In the genomic region with DNA sequence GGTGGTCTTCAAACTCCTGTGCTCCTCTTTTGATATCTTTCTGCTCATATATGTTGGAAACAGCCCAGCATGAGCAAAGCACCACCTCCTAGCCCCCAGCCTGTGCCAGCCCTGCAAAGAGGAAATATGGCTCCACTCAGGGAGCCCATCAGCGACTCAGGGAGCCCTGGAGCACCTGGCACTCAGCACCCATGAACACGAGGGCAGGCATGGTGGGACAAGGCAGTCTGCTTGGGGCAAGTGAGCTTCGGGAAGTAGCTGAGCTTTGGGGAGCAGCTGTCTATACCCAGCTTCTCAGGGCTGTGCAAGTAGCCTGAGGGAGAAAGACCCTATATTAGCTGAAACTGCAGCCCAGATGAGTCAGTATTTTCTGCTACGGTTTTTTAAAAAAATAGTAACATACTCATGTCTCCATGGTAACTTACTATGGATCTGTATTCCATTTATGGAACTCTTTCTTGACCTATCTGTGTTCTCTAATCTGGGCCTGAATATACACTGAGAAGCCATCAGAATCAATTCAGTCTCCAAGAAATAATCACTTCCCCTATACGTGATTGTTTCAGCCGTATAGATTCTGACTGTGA, we compare ENCODE assay signal across 10 cellular contexts. TPM values are rescaled to one million over a fixed set of nuclear protein-coding genes. Genes with fewer than 3 reads are reported as not detected.
A peak's percentile ranks its signal among the peaks of the same experiment; 100 is the strongest.
DNase-seq lines count a peak whose midpoint lies in the region; ATAC-seq, FAIRE-seq and TF ChIP-seq lines count a peak whose summit lies in the region.
"Had no signal": no experiment of that assay in that cellular context is flagged by ENCODE, and none has a peak within 500 bp of the region (broad histone marks: within the 10 kb centered on the region; RNA-seq: fewer than 3 reads in every experiment).

No MANE protein-coding gene starts in this region.

- no peak for TF ChIP-seq POLR2A in esophagus muscularis mucosa (IDR thresholded peaks at IDR 0.05; ENCODE audit: low read depth)

- no peak for FAIRE-seq in small intestine (lab: Jason Lieb, UNC)

- H3K27ac ChIP-seq in esophagus muscularis mucosa (replicated peaks in 1 of 4) (peak overlapping the region in 3 of 4 donors; percentile 95 to 99 (median 96)), small intestine (ENCODE audit: low read depth in 1 of 2, low read length in 1 of 2) (peak overlapping the region; percentile 95 to 100)
- H3K27ac ChIP-seq: WERI-Rb-1 had no signal

- ATAC-seq in WTC11 (no peak), HG02610 (IDR thresholded peaks at IDR 0.05; ENCODE audit: unreplicated experiment) (no peak), GM19397 (IDR thresholded peaks at IDR 0.05; ENCODE audit: unreplicated experiment) (no peak)

- no peak overlapping the region for H3K27ac Mint-ChIP-seq in WTC11

- TF ChIP-seq CTCF in WTC11 (IDR thresholded peaks at IDR 0.05) (no peak), esophagus muscularis mucosa (IDR thresholded peaks at IDR 0.05) (no peak)

- H3K4me3 ChIP-seq in esophagus muscularis mucosa = peak overlapping the region in 1 of 4 donors; percentile 95
- no peak overlapping the region for H3K4me3 ChIP-seq in small intestine (ENCODE audit: low read depth in 1 of 2, low read length in 2 of 2)
- H3K4me3 ChIP-seq: body of pancreas had no signal

- no peaks in the 10 kb centered on the region for H3K36me3 Mint-ChIP-seq in WTC11

- peaks cover 5 to 39% (median 27%) of the 10 kb centered on the region in 4 donors for H3K4me1 ChIP-seq in esophagus muscularis mucosa
- peaks cover 0 to 15% of the 10 kb centered on the region in 2 donors for H3K4me1 ChIP-seq in small intestine (ENCODE audit: control insufficient read depth in 2 of 2, insufficient read depth in 1 of 2, low read depth in 1 of 2, low read length in 1 of 2)

- H3K4me1 Mint-ChIP-seq in WTC11 = peaks cover 26% of the 10 kb centered on the region

- peaks cover 0 to 5% (median 0%) of the 10 kb centered on the region in 4 donors for H3K36me3 ChIP-seq in esophagus muscularis mucosa
- H3K36me3 ChIP-seq in small intestine (ENCODE audit: control insufficient read depth in 2 of 2, insufficient read depth in 2 of 2, low read length in 2 of 2) = peaks cover under 1 to 3% of the 10 kb centered on the region in 2 donors
- H3K36me3 ChIP-seq: WERI-Rb-1 had no signal

- H3K4me3 Mint-ChIP-seq in WTC11 = peak overlapping the region; percentile 65; the same call in 1 of the 2 replicates

- DNase-seq in DMS53 (lab: John Stamatoyannopoulos, UW) = peak; percentile 55
- no peak for DNase-seq in DMS53 treated with DMSO at 0.1 percent for 48 hours (lab: John Stamatoyannopoulos, UW; ENCODE audit: unreplicated experiment)
- DNase-seq in WTC11 (ENCODE audit: low spot score) = no peak
- no peak for DNase-seq in esophagus muscularis mucosa (ENCODE audit: extremely low spot score)
- DNase-seq in small intestine = no peak
- no peak for DNase-seq in cerebellar nuclear complex (lab: John Stamatoyannopoulos, UW)

- no peak for TF ChIP-seq EP300 in esophagus muscularis mucosa (IDR thresholded peaks at IDR 0.05)

- H3K9me3 Mint-ChIP-seq in WTC11 = no peaks in the 10 kb centered on the region

- intact Hi-C loops in esophagus muscularis mucosa (cut with DNase I) = loop anchor here (2.0 kb wide), 1 partner anchor 323 kb away; no protein-coding TSS in a partner anchor

- peaks cover 6% of the 10 kb centered on the region for H3K27me3 Mint-ChIP-seq in WTC11 (ENCODE audit: low read depth)

- H3K9me3 ChIP-seq in esophagus muscularis mucosa (no peaks in the 10 kb centered on the region), small intestine (ENCODE audit: control insufficient read depth, low read depth) (no peaks in the 10 kb centered on the region)
- H3K9me3 ChIP-seq: body of pancreas had no signal

- POLR2A ChIA-PET in WTC11 (lab: Charles Lee) = no interaction called here

- no peaks in the 10 kb centered on the region for H3K27me3 ChIP-seq in esophagus muscularis mucosa
- H3K27me3 ChIP-seq in small intestine (ENCODE audit: control insufficient read depth in 2 of 2, insufficient read depth in 2 of 2, low read length in 2 of 2) = no peaks in the 10 kb centered on the region
- H3K27me3 ChIP-seq: body of pancreas had no signal

- CTCF ChIA-PET in WTC11 (lab: Charles Lee) = interaction anchor here (0.6 to 3.1 kb wide), 5 partner anchors 61 to 586 kb away, joined by 4 to 13 read pairs (median 5); no protein-coding TSS in a partner anchor

- 77% methylated on average over 6 of the region's 6 CpGs for WGBS in esophagus muscularis mucosa
- WGBS in small intestine, 3 donors = 36 to 52% (median 39%) methylated on average over 6 of the region's 6 CpGs

TF ChIP-seq in WTC11, 78 proteins besides CTCF, POLR2A, EP300 and RAD21:
- TF ChIP-seq SOX15 (CRISPR knock-in tag; IDR thresholded peaks at IDR 0.05) (no peak), RELA (CRISPR knock-in tag; IDR thresholded peaks at IDR 0.05; ENCODE audit: borderline replicate concordance) (no peak), CREM (CRISPR knock-in tag; IDR thresholded peaks at IDR 0.05) (no peak), SP1 (CRISPR knock-in tag; conservative IDR thresholded peaks at IDR 0.05) (no peak), KAT7 (CRISPR knock-in tag; IDR thresholded peaks at IDR 0.05; ENCODE audit: borderline replicate concordance) (no peak), ETV6 (CRISPR knock-in tag; IDR thresholded peaks at IDR 0.05) (no peak)
- TF ChIP-seq, protein P1, sequence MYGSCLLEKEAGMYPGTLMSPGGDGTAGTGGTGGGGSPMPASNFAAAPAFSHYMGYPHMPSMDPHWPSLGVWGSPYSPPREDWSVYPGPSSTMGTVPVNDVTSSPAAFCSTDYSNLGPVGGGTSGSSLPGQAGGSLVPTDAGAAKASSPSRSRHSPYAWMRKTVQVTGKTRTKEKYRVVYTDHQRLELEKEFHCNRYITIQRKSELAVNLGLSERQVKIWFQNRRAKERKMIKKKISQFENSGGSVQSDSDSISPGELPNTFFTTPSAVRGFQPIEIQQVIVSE (CRISPR knock-in tag; IDR thresholded peaks at IDR 0.05; ENCODE audit: borderline replicate concordance) = no peak
- TF ChIP-seq, protein P2, sequence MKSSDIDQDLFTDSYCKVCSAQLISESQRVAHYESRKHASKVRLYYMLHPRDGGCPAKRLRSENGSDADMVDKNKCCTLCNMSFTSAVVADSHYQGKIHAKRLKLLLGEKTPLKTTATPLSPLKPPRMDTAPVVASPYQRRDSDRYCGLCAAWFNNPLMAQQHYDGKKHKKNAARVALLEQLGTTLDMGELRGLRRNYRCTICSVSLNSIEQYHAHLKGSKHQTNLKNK (CRISPR knock-in tag; IDR thresholded peaks at IDR 0.05) = no peak

RNA-seq across cellular contexts. Expression of a gene that starts 1.6 kb away (rescaled TPM):
- total RNA-seq in WTC11 (2021) (45.0 to 56.4 TPM (median 48.3 TPM) in 3 replicates), esophagus muscularis mucosa (100 to 1,000 TPM in 1 of 4 donors, 10 to 100 TPM in 3; 31.1 to 175 (median 63.8) TPM)
- 100 to 1,000 TPM; 129 to 137 (median 133) TPM for polyA plus RNA-seq in small intestine
